Comparison of ENCODE assay signal across 32 cellular contexts in genomic region chr7:107108951-107109350, GRCh38.
"Had no signal": no experiment of that assay in that cellular context is flagged by ENCODE, and none has a peak within 500 bp of the region (broad histone marks: within the 10 kb centered on the region; RNA-seq: fewer than 3 reads in every experiment).

No MANE protein-coding gene starts in this region.

- H3K27me3 ChIP-seq: brain microvascular endothelial cell, MG63, SJCRH30 had no signal

- H3K27ac Mint-ChIP-seq: activated CD8-positive, alpha-beta memory T cell treated with anti-CD3 and anti-CD28 coated beads, Interleukin-2, amount 10 ng/mL, durations not matched to agents 7 days and 5 days; activated naive CD4-positive, alpha-beta T cell treated with anti-CD3 and anti-CD28 coated beads, Interleukin-2, amount 50 U/mL, for 72 hours; activated T-cell treated with anti-CD3 and anti-CD28 coated beads, Interleukin-2, amount 50 U/mL, for 24 hours; activated T-helper 1 cell treated with anti-CD3 and anti-CD28 coated beads, Interleukin-12 subunit alpha, Interleukin-12 subunit beta, Interleukin-2, Interleukin-4 antibody, amounts not matched to agents 30 ng/mL and 10 ng/mL and 1 ng/mL, durations not matched to agents 14 hours and 24 hours and 36 hours; IgD-negative memory B cell; T-helper 17 cell; WTC11 had no signal

- H3K4me1 ChIP-seq: SJCRH30 had no signal

- H3K4me3 Mint-ChIP-seq: activated CD8-positive, alpha-beta memory T cell treated with anti-CD3 and anti-CD28 coated beads, Interleukin-2, amount 10 ng/mL, durations not matched to agents 7 days and 5 days; activated T-cell treated with anti-CD3 and anti-CD28 coated beads, Interleukin-2, amount 50 U/mL, for 24 hours; activated T-helper 1 cell treated with anti-CD3 and anti-CD28 coated beads, Interleukin-12 subunit alpha, Interleukin-12 subunit beta, Interleukin-2, Interleukin-4 antibody, amounts not matched to agents 30 ng/mL and 10 ng/mL and 1 ng/mL, durations not matched to agents 14 hours and 24 hours and 36 hours; IgD-negative memory B cell; T-helper 17 cell; WTC11 had no signal

- H3K9me3 ChIP-seq: MG63, SJCRH30 had no signal

- H3K27ac ChIP-seq: brain microvascular endothelial cell, KMS-11, SJCRH30 had no signal

- H3K4me3 ChIP-seq: MG63, SJCRH30 had no signal

- H3K27me3 Mint-ChIP-seq: activated T-cell treated with anti-CD3 and anti-CD28 coated beads, Interleukin-2, amount 50 U/mL, for 24 hours; IgD-negative memory B cell had no signal

- H3K9ac ChIP-seq: KMS-11 had no signal

- H3K9me3 Mint-ChIP-seq: activated naive CD4-positive, alpha-beta T cell treated with anti-CD3 and anti-CD28 coated beads, Interleukin-2, amount 50 U/mL, for 72 hours; activated T-cell treated with anti-CD3 and anti-CD28 coated beads, Interleukin-2, amount 50 U/mL, for 24 hours; activated T-helper 1 cell treated with anti-CD3 and anti-CD28 coated beads, Interleukin-12 subunit alpha, Interleukin-12 subunit beta, Interleukin-2, Interleukin-4 antibody, amounts not matched to agents 30 ng/mL and 10 ng/mL and 1 ng/mL, durations not matched to agents 14 hours and 24 hours and 36 hours; IgD-negative memory B cell had no signal

- H3K36me3 ChIP-seq: brain microvascular endothelial cell, MG63, SJCRH30 had no signal

- H3K4me1 Mint-ChIP-seq: activated CD8-positive, alpha-beta memory T cell treated with anti-CD3 and anti-CD28 coated beads, Interleukin-2, amount 10 ng/mL, durations not matched to agents 7 days and 5 days; IgD-negative memory B cell; T-helper 17 cell; WTC11 had no signal

- H3K4me2 ChIP-seq: KMS-11 had no signal

- DNase-seq: activated CD4-positive, alpha-beta T cell treated with anti-CD3 and anti-CD28 coated beads for 48 hours; activated CD4-positive, alpha-beta T cell treated with anti-CD3 and anti-CD28 coated beads, Interleukin-2, amount 50 U/mL, for 48 hours; activated CD4-positive, CD25-positive, alpha-beta regulatory T cell treated with anti-CD3 and anti-CD28 coated beads, Interleukin-2, amount 50 U/mL, for 72 hours; activated CD8-positive, alpha-beta memory T cell treated with anti-CD3 and anti-CD28 coated beads, Interleukin-2, amount 10 ng/mL, durations not matched to agents 7 days and 5 days; activated effector memory CD4-positive, alpha-beta T cell treated with Interleukin-2 at 50 U/mL for 16 hours; activated naive CD4-positive, alpha-beta T cell treated with Interleukin-2 at 50 U/mL for 16 hours; activated T-cell treated with anti-CD3 and anti-CD28 coated beads, Interleukin-2, amount 50 U/mL, for 24 hours; amygdala; brain microvascular endothelial cell; MG63; MV-4-11; NCI-H1092 treated with DMSO at 0.1 percent for 48 hours; NCI-H1417 treated with DMSO at 0.1 percent for 48 hours; NCI-H1694 treated with DMSO at 0.1 percent for 48 hours; NCI-H2029 treated with DMSO at 0.1 percent for 48 hours; NCI-H345; NCI-H510A; NCI-H526 treated with DMSO at 0.1 percent for 48 hours; NCI-H82; NK-92 treated with Interleukin-12 subunit alpha and Interleukin-12 subunit beta, amount 100 ng/mL, for 24 hours; OCI-M1; RPMI8226; SJCRH30; T-helper 17 cell; T-helper 9 cell had no signal

- ATAC-seq: activated CD8-positive, alpha-beta memory T cell treated with anti-CD3 and anti-CD28 coated beads, Interleukin-2, amount 10 ng/mL, durations not matched to agents 7 days and 5 days; activated naive CD4-positive, alpha-beta T cell treated with anti-CD3 and anti-CD28 coated beads, Interleukin-2, amount 50 U/mL, for 72 hours; Panc1; Right ventricle myocardium inferior; T-helper 17 cell; WTC11 had no signal
